In genomic region chr4:153169811-153170210, GRCh38 we compare ENCODE assay signal across 12 cellular contexts.
"Had no signal": no experiment of that assay in that cellular context is flagged by ENCODE, and none has a peak within 500 bp of the region (broad histone marks: within the 10 kb centered on the region; RNA-seq: fewer than 3 reads in every experiment).

No MANE protein-coding gene starts in this region.

- H3K4me1 Mint-ChIP-seq: activated naive CD4-positive, alpha-beta T cell treated with anti-CD3 and anti-CD28 coated beads, Interleukin-2, amount 50 U/mL, for 24 hours; natural killer cell; T-cell had no signal

- H3K4me3 Mint-ChIP-seq: activated CD8-positive, alpha-beta T cell treated with anti-CD3 and anti-CD28 coated beads for 36 hours; activated naive CD4-positive, alpha-beta T cell treated with anti-CD3 and anti-CD28 coated beads, Interleukin-2, amount 50 U/mL, for 24 hours; activated T-helper 1 cell treated with anti-CD3 and anti-CD28 coated beads, Interleukin-12 subunit alpha, Interleukin-12 subunit beta, Interleukin-2, Interleukin-4 antibody, amounts not matched to agents 30 ng/mL and 10 ng/mL and 1 ng/mL, durations not matched to agents 14 hours and 24 hours and 36 hours; natural killer cell; stimulated activated naive CD8-positive, alpha-beta T cell treated with anti-CD3 and anti-CD28 coated beads, Interleukin-15, Interleukin-2, amounts not matched to agents 100 ng/mL and 50 ng/mL, for 24 hours; T-cell had no signal

- DNase-seq: activated CD8-positive, alpha-beta memory T cell treated with anti-CD3 and anti-CD28 coated beads, Interleukin-2, amount 50 U/mL, for 48 hours; activated CD8-positive, alpha-beta T cell treated with anti-CD3 and anti-CD28 coated beads for 36 hours; gastrocnemius medialis; left colon; mucosa of descending colon; natural killer cell; stimulated activated CD4-positive, alpha-beta T cell treated with anti-CD3 and anti-CD28 coated beads, Interleukin-4, amount 100 ng/mL, for 1 hour; T-cell; T1000 had no signal

- H3K27ac Mint-ChIP-seq: activated CD8-positive, alpha-beta T cell treated with anti-CD3 and anti-CD28 coated beads for 36 hours; activated naive CD4-positive, alpha-beta T cell treated with anti-CD3 and anti-CD28 coated beads, Interleukin-2, amount 50 U/mL, for 24 hours; activated T-helper 1 cell treated with anti-CD3 and anti-CD28 coated beads, Interleukin-12 subunit alpha, Interleukin-12 subunit beta, Interleukin-2, Interleukin-4 antibody, amounts not matched to agents 30 ng/mL and 10 ng/mL and 1 ng/mL, durations not matched to agents 14 hours and 24 hours and 36 hours; natural killer cell; stimulated activated naive CD8-positive, alpha-beta T cell treated with anti-CD3 and anti-CD28 coated beads, Interleukin-15, Interleukin-2, amounts not matched to agents 100 ng/mL and 50 ng/mL, for 24 hours; T-cell had no signal

- H3K9me3 Mint-ChIP-seq: activated CD8-positive, alpha-beta T cell treated with anti-CD3 and anti-CD28 coated beads for 36 hours; activated naive CD4-positive, alpha-beta T cell treated with anti-CD3 and anti-CD28 coated beads, Interleukin-2, amount 50 U/mL, for 24 hours; activated T-helper 1 cell treated with anti-CD3 and anti-CD28 coated beads, Interleukin-12 subunit alpha, Interleukin-12 subunit beta, Interleukin-2, Interleukin-4 antibody, amounts not matched to agents 30 ng/mL and 10 ng/mL and 1 ng/mL, durations not matched to agents 14 hours and 24 hours and 36 hours; natural killer cell; stimulated activated naive CD8-positive, alpha-beta T cell treated with anti-CD3 and anti-CD28 coated beads, Interleukin-15, Interleukin-2, amounts not matched to agents 100 ng/mL and 50 ng/mL, for 24 hours had no signal

- H3K36me3 Mint-ChIP-seq: natural killer cell had no signal

- ATAC-seq: activated CD8-positive, alpha-beta T cell treated with anti-CD3 and anti-CD28 coated beads for 36 hours; gastrocnemius medialis; left colon; mucosa of descending colon; natural killer cell; T-cell had no signal
